In the genomic region with DNA sequence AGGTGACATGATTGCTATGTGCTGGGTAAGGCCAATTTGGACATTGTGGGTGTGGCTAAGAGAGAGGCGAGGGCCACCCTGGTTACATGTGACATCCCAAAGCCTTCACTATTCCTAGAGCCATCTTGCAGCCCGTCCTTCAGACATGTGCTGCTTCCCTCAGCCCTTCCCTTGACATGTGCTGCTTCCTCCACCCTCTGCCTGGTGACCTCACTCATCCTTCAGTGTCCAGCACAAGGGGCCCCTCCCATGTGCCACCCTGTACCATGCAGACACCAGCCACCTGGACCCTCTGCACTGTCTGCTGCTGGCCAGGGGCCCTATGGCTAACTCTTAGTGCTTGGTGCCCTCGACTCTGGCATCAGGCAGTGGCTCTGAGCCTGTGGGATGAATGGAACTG, we compare ENCODE assay signal across 25 cellular contexts. TPM values are rescaled to one million over a fixed set of nuclear protein-coding genes. Genes with fewer than 3 reads are reported as not detected.
A peak's percentile ranks its signal among the peaks of the same experiment; 100 is the strongest.
DNase-seq lines count a peak whose midpoint lies in the region; ATAC-seq, FAIRE-seq and TF ChIP-seq lines count a peak whose summit lies in the region.
"Had no signal": no experiment of that assay in that cellular context is flagged by ENCODE, and none has a peak within 500 bp of the region (broad histone marks: within the 10 kb centered on the region; RNA-seq: fewer than 3 reads in every experiment).

No MANE protein-coding gene starts in this region.

- no peak overlapping the region for H3K4me3 ChIP-seq in left ventricle myocardium inferior
- H3K4me3 ChIP-seq in kidney (ENCODE audit: low read length in 2 of 2), result no peak overlapping the region
- H3K4me3 ChIP-seq in aorta (ENCODE audit: low read length in 2 of 2), result no peak overlapping the region
- H3K4me3 ChIP-seq: A549; BLaER1 treated with 17β-estradiol and CSF1 and Interleukin-3, amounts not matched to agents 10 nM and 100 nM; GM12878; GM23338; HAP-1 had no signal

- H3K27ac ChIP-seq in left ventricle myocardium inferior (replicated peaks) (no peak overlapping the region), kidney (ENCODE audit: low read depth in 2 of 2, low read length in 2 of 2) (no peak overlapping the region), aorta (ENCODE audit: low read depth in 1 of 2, low read length in 2 of 2) (no peak overlapping the region)
- H3K27ac ChIP-seq: A549; BLaER1 treated with 17β-estradiol and CSF1 and Interleukin-3, amounts not matched to agents 10 nM and 100 nM had no signal

- peak; percentile 4 for DNase-seq in Right ventricle myocardium inferior (ENCODE audit: missing footprints)
- no peak for DNase-seq in left ventricle myocardium inferior
- DNase-seq in chondrocyte (ENCODE audit: low spot score), result peak; percentile 42
- peak; percentile 26 for DNase-seq in kidney
- peak; percentile 17 to 48 for DNase-seq in aorta
- no peak for DNase-seq in activated naive CD4-positive, alpha-beta T cell treated with anti-CD3 and anti-CD28 coated beads for 36 hours
- DNase-seq in NCI-H2196 treated with DMSO at 0.1 percent for 48 hours (lab: John Stamatoyannopoulos, UW; ENCODE audit: unreplicated experiment), result no peak
- DNase-seq: 8988T; ACHN; AML-193; CD4-positive, alpha-beta T cell; CD8-positive, alpha-beta memory T cell; DMS 273 treated with DMSO at 0.1 percent for 48 hours; DMS79; EL; GDM1; HFFc6 had no signal

- no peak overlapping the region for H3K4me3 Mint-ChIP-seq in chondrocyte (ENCODE audit: unreplicated experiment)
- no peak overlapping the region for H3K4me3 Mint-ChIP-seq in activated naive CD4-positive, alpha-beta T cell treated with anti-CD3 and anti-CD28 coated beads for 36 hours
- H3K4me3 Mint-ChIP-seq: CD14-positive monocyte; CD4-positive, alpha-beta T cell; CD8-positive, alpha-beta memory T cell; GM23338; HFFc6 had no signal

- H3K9ac ChIP-seq in kidney (ENCODE audit: low read length in 2 of 2), result no peak overlapping the region
- H3K9ac ChIP-seq: BLaER1 treated with 17β-estradiol and CSF1 and Interleukin-3, amounts not matched to agents 10 nM and 100 nM had no signal

- WGBS in aorta, 2 donors, result 57 to 58% methylated on average over 3 of the region's 3 CpGs

- H3K27me3 ChIP-seq in left ventricle myocardium inferior (ENCODE audit: low read depth) (peaks cover 71% of the 10 kb centered on the region), aorta (ENCODE audit: control insufficient read depth in 1 of 2, insufficient read depth in 2 of 2, low read length in 1 of 2) (no peaks in the 10 kb centered on the region)
- H3K27me3 ChIP-seq: BE2C; BLaER1 treated with 17β-estradiol and CSF1 and Interleukin-3, amounts not matched to agents 10 nM and 100 nM had no signal

- CTCF ChIA-PET in activated naive CD4-positive, alpha-beta T cell treated with anti-CD3 and anti-CD28 coated beads for 36 hours (lab: Charles Lee), result no interaction called here

- H3K36me3 Mint-ChIP-seq in chondrocyte (ENCODE audit: low read depth), result no peaks in the 10 kb centered on the region
- no peaks in the 10 kb centered on the region for H3K36me3 Mint-ChIP-seq in activated naive CD4-positive, alpha-beta T cell treated with anti-CD3 and anti-CD28 coated beads for 36 hours (ENCODE audit: low read depth)
- H3K36me3 Mint-ChIP-seq: CD14-positive monocyte; CD8-positive, alpha-beta memory T cell had no signal

- H3K4me1 ChIP-seq in left ventricle myocardium inferior, result no peaks in the 10 kb centered on the region
- no peaks in the 10 kb centered on the region for H3K4me1 ChIP-seq in kidney (ENCODE audit: control insufficient read depth in 1 of 2, insufficient read depth in 1 of 2, low read depth in 1 of 2, low read length in 2 of 2)
- H3K4me1 ChIP-seq in aorta (ENCODE audit: control insufficient read depth in 1 of 2, insufficient read depth in 2 of 2, low read length in 2 of 2), result no peaks in the 10 kb centered on the region
- H3K4me1 ChIP-seq: A549; BLaER1 treated with 17β-estradiol and CSF1 and Interleukin-3, amounts not matched to agents 10 nM and 100 nM; HAP-1 had no signal

- peaks cover 30% of the 10 kb centered on the region for H3K9me3 Mint-ChIP-seq in chondrocyte (ENCODE audit: low read depth)
- peaks cover 16% of the 10 kb centered on the region for H3K9me3 Mint-ChIP-seq in activated naive CD4-positive, alpha-beta T cell treated with anti-CD3 and anti-CD28 coated beads for 36 hours

- intact Hi-C loops in Right ventricle myocardium inferior (cut with DNase I) (no loop called here), left ventricle myocardium inferior (cut with micrococcal nuclease) (no loop called here), kidney (cut with DNase I) (no loop called here), aorta (cut with DNase I) (loop anchor here in 1 of 2 donors (10.0 kb wide), 1 partner anchor 51 kb away; no protein-coding TSS in a partner anchor)
- intact Hi-C loops in activated naive CD4-positive, alpha-beta T cell treated with anti-CD3 and anti-CD28 coated beads for 36 hours (cut with micrococcal nuclease), result no loop called here

- H3K36me3 ChIP-seq in left ventricle myocardium inferior (no peaks in the 10 kb centered on the region), kidney (ENCODE audit: control insufficient read depth in 1 of 2, insufficient read depth in 2 of 2, low read length in 2 of 2) (no peaks in the 10 kb centered on the region), aorta (ENCODE audit: control insufficient read depth in 1 of 2, insufficient read depth in 2 of 2, low read length in 1 of 2) (no peaks in the 10 kb centered on the region)
- H3K36me3 ChIP-seq: BE2C; BLaER1 treated with 17β-estradiol and CSF1 and Interleukin-3, amounts not matched to agents 10 nM and 100 nM; HAP-1 had no signal

- no peak for TF ChIP-seq CTCF in left ventricle myocardium inferior (IDR thresholded peaks at IDR 0.05; ENCODE audit: borderline replicate concordance)
- no peak for TF ChIP-seq CTCF in chondrocyte (IDR thresholded peaks at IDR 0.05)
- TF ChIP-seq CTCF in kidney (IDR thresholded peaks at IDR 0.05; ENCODE audit: borderline replicate concordance, extremely low read depth, insufficient read depth), result no peak

- ATAC-seq in Right ventricle myocardium inferior (no peak), aorta (ENCODE audit: low FRiP score) (no peak)
- ATAC-seq: GM12878 had no signal

- H3K9me3 ChIP-seq in left ventricle myocardium inferior (replicated peaks), result peaks cover 32% of the 10 kb centered on the region
- peaks cover 2 to 20% of the 10 kb centered on the region in 2 donors for H3K9me3 ChIP-seq in kidney (ENCODE audit: control insufficient read depth in 1 of 2, low read length in 2 of 2)
- H3K9me3 ChIP-seq in aorta (ENCODE audit: control insufficient read depth, low read length), result peaks cover 12% of the 10 kb centered on the region
- H3K9me3 ChIP-seq: A549, HAP-1 had no signal

- no peaks in the 10 kb centered on the region for H3K4me1 Mint-ChIP-seq in chondrocyte (ENCODE audit: low read depth)
- H3K4me1 Mint-ChIP-seq in activated naive CD4-positive, alpha-beta T cell treated with anti-CD3 and anti-CD28 coated beads for 36 hours (ENCODE audit: low read depth), result no peaks in the 10 kb centered on the region
- H3K4me1 Mint-ChIP-seq: CD14-positive monocyte; CD8-positive, alpha-beta memory T cell had no signal

- no peak for FAIRE-seq in kidney (lab: Jason Lieb, UNC)
- FAIRE-seq: A549, GM12878, H54 had no signal

- H3K27ac Mint-ChIP-seq in chondrocyte (ENCODE audit: unreplicated experiment), result no peak overlapping the region
- no peak overlapping the region for H3K27ac Mint-ChIP-seq in activated naive CD4-positive, alpha-beta T cell treated with anti-CD3 and anti-CD28 coated beads for 36 hours
- H3K27ac Mint-ChIP-seq: CD4-positive, alpha-beta T cell; CD8-positive, alpha-beta memory T cell; GM23338; HFFc6 had no signal

- H3K27me3 Mint-ChIP-seq in chondrocyte (ENCODE audit: low read depth), result peaks cover 16% of the 10 kb centered on the region
- H3K27me3 Mint-ChIP-seq in activated naive CD4-positive, alpha-beta T cell treated with anti-CD3 and anti-CD28 coated beads for 36 hours (ENCODE audit: low read depth), result peaks cover 13% of the 10 kb centered on the region

RNA-seq across cellular contexts. Expression of gene ADRA2C, which starts 27.4 kb away (rescaled TPM):
- total RNA-seq in Right ventricle myocardium inferior (6.9 TPM), left ventricle myocardium inferior (4.5 TPM), chondrocyte (0.99 to 1.6 TPM (median 1.5 TPM) in 3 replicates), kidney (36.2 TPM), aorta (10 to 100 TPM; 36.4 to 72.2 TPM)
- polyA plus RNA-seq in kidney (ENCODE audit: insufficient read depth, low read depth, low replicate concordance) (21.9 TPM), aorta (10 to 100 TPM in 1 of 2 donors, 1 to 10 TPM in 1; 9.6 to 49.0 TPM)
- not detected for total RNA-seq in activated naive CD4-positive, alpha-beta T cell treated with anti-CD3 and anti-CD28 coated beads for 36 hours
- total RNA-seq: CD4-positive, alpha-beta T cell; CD8-positive, alpha-beta memory T cell had no signal
- polyA plus RNA-seq: CD14-positive monocyte; CD8-positive, alpha-beta memory T cell; GM12878 had no signal

Comparison
In these comparisons a context has a peak if more than half of its experiments do, and no peak if none do; other contexts are left out.
1. DNase-seq: peak in Right ventricle myocardium inferior (single experiment), chondrocyte (single experiment), kidney (single experiment) and aorta (2 of 2); none in left ventricle myocardium inferior (single experiment), activated naive CD4-positive, alpha-beta T cell treated with anti-CD3 and anti-CD28 coated beads for 36 hours (single experiment) and NCI-H2196 treated with DMSO at 0.1 percent for 48 hours (single experiment).